In the genomic region with DNA sequence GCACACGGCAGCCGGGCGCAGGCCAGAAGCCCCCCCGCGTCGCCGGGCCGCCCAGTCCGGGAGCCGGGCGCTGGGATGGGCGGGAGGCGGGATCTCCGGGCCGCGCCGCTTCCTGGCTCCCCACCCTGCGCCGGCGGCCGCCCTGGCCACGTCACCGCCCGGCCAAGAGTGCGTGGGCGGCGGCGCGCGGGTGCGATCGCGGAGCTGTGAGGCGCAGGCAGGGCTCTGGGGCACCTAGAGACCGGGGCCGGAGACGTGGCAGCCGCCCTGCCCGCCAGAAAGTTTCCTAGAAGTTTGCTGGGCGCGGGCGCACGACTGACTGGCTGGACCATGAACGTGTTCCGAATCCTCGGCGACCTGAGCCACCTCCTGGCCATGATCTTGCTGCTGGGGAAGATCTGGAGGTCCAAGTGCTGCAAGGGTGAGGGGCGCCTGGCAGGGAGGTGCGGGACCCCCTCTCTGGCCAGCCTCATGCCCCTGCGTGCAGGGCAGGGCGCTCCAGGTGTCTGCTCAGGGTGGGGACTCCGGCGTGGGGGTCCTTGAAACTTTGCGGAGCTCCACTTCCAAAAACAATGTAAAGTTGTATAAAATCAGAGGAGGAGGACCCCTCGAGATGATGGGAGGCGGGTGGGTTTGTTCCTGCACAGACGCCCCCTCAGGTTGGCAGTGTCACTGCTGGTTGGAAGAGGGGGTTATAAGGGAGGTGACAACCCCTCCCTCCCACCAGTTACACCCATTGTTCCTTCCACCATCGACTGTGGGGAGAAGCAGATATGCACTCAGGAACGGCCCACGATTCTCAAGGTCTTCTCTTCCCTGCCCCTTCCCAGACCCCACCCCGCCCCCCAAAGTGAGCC, we compare ENCODE assay signal across 8 cellular contexts. TPM values are rescaled to one million over a fixed set of nuclear protein-coding genes. Genes with fewer than 3 reads are reported as not detected.
DNase-seq lines count a peak whose midpoint lies in the region; ATAC-seq and TF ChIP-seq lines count a peak whose summit lies in the region.

A gene (plus strand): TSS at position 193 of the 857 bp plus-strand sequence. CDS start 138 bp downstream, at position 331.

- TF ChIP-seq CTCF in CD8-positive, alpha-beta T cell (IDR thresholded peaks at IDR 0.05) = no peak
- TF ChIP-seq CTCF in endothelial cell (IDR thresholded peaks at IDR 0.05; ENCODE audit: unreplicated experiment) = peak; percentile 23
- TF ChIP-seq CTCF in mucosa of descending colon (IDR thresholded peaks at IDR 0.05) = no peak

- H3K4me1 ChIP-seq in CD8-positive, alpha-beta T cell (ENCODE audit: insufficient read depth, low read length) = peaks cover 5% of the 10 kb centered on the region
- H3K4me1 ChIP-seq in HUES48 (ENCODE audit: control insufficient read depth, insufficient read depth, low read length) (peaks cover 13% of the 10 kb centered on the region), mucosa of descending colon (ENCODE audit: low read depth) (peaks cover 3% of the 10 kb centered on the region)

- H3K27ac Mint-ChIP-seq in CD8-positive, alpha-beta T cell = no peak within 1 kb of the TSS
- no peak within 1 kb of the TSS for H3K27ac Mint-ChIP-seq in activated CD4-positive, alpha-beta memory T cell treated with anti-CD3 and anti-CD28 coated beads for 36 hours
- H3K27ac Mint-ChIP-seq in endothelial cell (ENCODE audit: unreplicated experiment) = no peak within 1 kb of the TSS
- H3K27ac Mint-ChIP-seq in stimulated activated memory B cell treated with anti-CD40 and anti-IgM and Interleukin-4, amounts not matched to agents 10 μg/mL and 1 μg/mL and 100 μg/mL, for 72 hours = peak within 1 kb of the TSS; percentile 80

- H3K9me3 Mint-ChIP-seq in CD8-positive, alpha-beta T cell = no peaks in the 10 kb centered on the region
- no peaks in the 10 kb centered on the region for H3K9me3 Mint-ChIP-seq in activated CD4-positive, alpha-beta memory T cell treated with anti-CD3 and anti-CD28 coated beads for 36 hours
- no peaks in the 10 kb centered on the region for H3K9me3 Mint-ChIP-seq in endothelial cell (ENCODE audit: unreplicated experiment)
- H3K9me3 Mint-ChIP-seq in stimulated activated memory B cell treated with anti-CD40 and anti-IgM and Interleukin-4, amounts not matched to agents 10 μg/mL and 1 μg/mL and 100 μg/mL, for 72 hours = no peaks in the 10 kb centered on the region

- no peaks in the 10 kb centered on the region for H3K9me3 ChIP-seq in CD8-positive, alpha-beta T cell (ENCODE audit: low read length)
- no peaks in the 10 kb centered on the region for H3K9me3 ChIP-seq in HUES48 (ENCODE audit: control insufficient read depth, insufficient read depth, low read length)
- no peaks in the 10 kb centered on the region for H3K9me3 ChIP-seq in mucosa of descending colon

- no peaks in the 10 kb centered on the region for H3K36me3 Mint-ChIP-seq in CD8-positive, alpha-beta T cell
- no peaks in the 10 kb centered on the region for H3K36me3 Mint-ChIP-seq in activated CD4-positive, alpha-beta memory T cell treated with anti-CD3 and anti-CD28 coated beads for 36 hours
- no peaks in the 10 kb centered on the region for H3K36me3 Mint-ChIP-seq in endothelial cell (ENCODE audit: low read depth, unreplicated experiment)
- no peaks in the 10 kb centered on the region for H3K36me3 Mint-ChIP-seq in stimulated activated memory B cell treated with anti-CD40 and anti-IgM and Interleukin-4, amounts not matched to agents 10 μg/mL and 1 μg/mL and 100 μg/mL, for 72 hours

- no peak within 1 kb of the TSS for H3K27ac ChIP-seq in CD8-positive, alpha-beta T cell (ENCODE audit: low read depth, low read length)
- no peak within 1 kb of the TSS for H3K27ac ChIP-seq in HUES48 (ENCODE audit: low read depth, low read length)

- peaks cover 3% of the 10 kb centered on the region for H3K27me3 ChIP-seq in CD8-positive, alpha-beta T cell (ENCODE audit: insufficient read depth, low read length)
- peaks cover 24% of the 10 kb centered on the region for H3K27me3 ChIP-seq in HUES48 (ENCODE audit: control insufficient read depth, insufficient read depth, low read length)

- peaks cover 26% of the 10 kb centered on the region for H3K27me3 Mint-ChIP-seq in CD8-positive, alpha-beta T cell (ENCODE audit: low read depth)
- H3K27me3 Mint-ChIP-seq in activated CD4-positive, alpha-beta memory T cell treated with anti-CD3 and anti-CD28 coated beads for 36 hours = peaks cover 24% of the 10 kb centered on the region
- peaks cover 11% of the 10 kb centered on the region for H3K27me3 Mint-ChIP-seq in endothelial cell (ENCODE audit: unreplicated experiment)
- peaks cover 64% of the 10 kb centered on the region for H3K27me3 Mint-ChIP-seq in stimulated activated memory B cell treated with anti-CD40 and anti-IgM and Interleukin-4, amounts not matched to agents 10 μg/mL and 1 μg/mL and 100 μg/mL, for 72 hours

- DNase-seq in CD8-positive, alpha-beta T cell = peak in 4 of 7 experiments; percentile 19 to 47 (median 26)
- DNase-seq in activated CD4-positive, alpha-beta memory T cell treated with anti-CD3 and anti-CD28 coated beads for 36 hours = peak; percentile 77
- peak; percentile 47 for DNase-seq in endothelial cell (ENCODE audit: low spot score)
- DNase-seq in mucosa of descending colon = peak; percentile 76 to 85 (median 77)

- H3K4me3 ChIP-seq in CD8-positive, alpha-beta T cell (ENCODE audit: low read depth, low read length) = peak within 1 kb of the TSS; percentile 57
- H3K4me3 ChIP-seq in HUES48 (ENCODE audit: low read depth, low read length) = peak within 1 kb of the TSS; percentile 72
- H3K4me3 ChIP-seq in mucosa of descending colon = no peak within 1 kb of the TSS

- POLR2A ChIA-PET in CD8-positive, alpha-beta T cell (lab: Charles Lee) = interaction anchor here (0.6 kb wide), 1 partner anchor 237 kb away, joined by 3 read pairs; no protein-coding TSS in a partner anchor
- POLR2A ChIA-PET in activated CD4-positive, alpha-beta memory T cell treated with anti-CD3 and anti-CD28 coated beads for 36 hours (lab: Charles Lee) = interaction anchor here (0.6 to 1.0 kb wide), 2 partner anchors 10 to 13 kb away, joined by 4 to 7 read pairs; no protein-coding TSS in a partner anchor

- ATAC-seq in CD8-positive, alpha-beta T cell = peak; percentile 63
- peak; percentile 94 for ATAC-seq in mucosa of descending colon
- peak; percentile 76 for ATAC-seq in stimulated activated memory B cell treated with anti-CD40 and anti-IgM and Interleukin-4, amounts not matched to agents 10 μg/mL and 1 μg/mL and 100 μg/mL, for 72 hours
- ATAC-seq in GM18861 (IDR thresholded peaks at IDR 0.05; ENCODE audit: unreplicated experiment) = no peak
- ATAC-seq in HG02981 (IDR thresholded peaks at IDR 0.05; ENCODE audit: unreplicated experiment) = no peak

- H3K9ac ChIP-seq in HUES48 (ENCODE audit: low read depth, low read length) = peak within 1 kb of the TSS; percentile 47; the same call in 1 of the 2 replicates

- H3K4me3 Mint-ChIP-seq in CD8-positive, alpha-beta T cell = peak within 1 kb of the TSS; percentile 73
- peak within 1 kb of the TSS; percentile 62 for H3K4me3 Mint-ChIP-seq in activated CD4-positive, alpha-beta memory T cell treated with anti-CD3 and anti-CD28 coated beads for 36 hours
- peak within 1 kb of the TSS; percentile 80 for H3K4me3 Mint-ChIP-seq in endothelial cell (ENCODE audit: unreplicated experiment)
- peak within 1 kb of the TSS; percentile 78 for H3K4me3 Mint-ChIP-seq in stimulated activated memory B cell treated with anti-CD40 and anti-IgM and Interleukin-4, amounts not matched to agents 10 μg/mL and 1 μg/mL and 100 μg/mL, for 72 hours

- no peaks in the 10 kb centered on the region for H3K36me3 ChIP-seq in CD8-positive, alpha-beta T cell (ENCODE audit: insufficient read depth, low read length)
- H3K36me3 ChIP-seq in HUES48 (ENCODE audit: control insufficient read depth, insufficient read depth, low read length) = no peaks in the 10 kb centered on the region
- no peaks in the 10 kb centered on the region for H3K36me3 ChIP-seq in mucosa of descending colon (ENCODE audit: low read depth)

- CTCF ChIA-PET in CD8-positive, alpha-beta T cell (lab: Charles Lee) = no interaction called here
- CTCF ChIA-PET in activated CD4-positive, alpha-beta memory T cell treated with anti-CD3 and anti-CD28 coated beads for 36 hours (lab: Charles Lee) = interaction anchor here (1.3 kb wide), 1 partner anchor 9 kb away, joined by 3 read pairs; no protein-coding TSS in a partner anchor

- H3K4me1 Mint-ChIP-seq in CD8-positive, alpha-beta T cell (ENCODE audit: low read depth) = peaks cover 12% of the 10 kb centered on the region
- peaks cover 8% of the 10 kb centered on the region for H3K4me1 Mint-ChIP-seq in activated CD4-positive, alpha-beta memory T cell treated with anti-CD3 and anti-CD28 coated beads for 36 hours (ENCODE audit: low read depth)
- H3K4me1 Mint-ChIP-seq in endothelial cell (ENCODE audit: unreplicated experiment) = peaks cover 15% of the 10 kb centered on the region
- peaks cover 24% of the 10 kb centered on the region for H3K4me1 Mint-ChIP-seq in stimulated activated memory B cell treated with anti-CD40 and anti-IgM and Interleukin-4, amounts not matched to agents 10 μg/mL and 1 μg/mL and 100 μg/mL, for 72 hours

- intact Hi-C loops in CD8-positive, alpha-beta T cell (cut with DNase I, micrococcal nuclease) = no loop called here
- intact Hi-C loops in activated CD4-positive, alpha-beta memory T cell treated with anti-CD3 and anti-CD28 coated beads for 36 hours (cut with micrococcal nuclease) = no loop called here
- intact Hi-C loops in mucosa of descending colon (cut with DNase I, micrococcal nuclease) = no loop called here

RNA-seq across cellular contexts. Expression of the gene that starts here (rescaled TPM):
- not detected for total RNA-seq in CD8-positive, alpha-beta T cell
- under 1 TPM; 0.94 to 0.97 TPM for total RNA-seq in activated CD4-positive, alpha-beta memory T cell treated with anti-CD3 and anti-CD28 coated beads for 36 hours
- 3.7 TPM for total RNA-seq in endothelial cell (ENCODE audit: unreplicated experiment)
- total RNA-seq in mucosa of descending colon = 10 to 100 TPM in 2 of 3 donors, 1 to 10 TPM in 1; 4.2 to 14.4 (median 11.3) TPM

Comparison
In these comparisons a context has a peak if more than half of its experiments do, and no peak if none do; other contexts are left out.
1. Peak in DNase-seq, ATAC-seq and H3K4me3 ChIP-seq in CD8-positive, alpha-beta T cell; RNA of the gene not detected or under 1 TPM.
2. Peak in DNase-seq in activated CD4-positive, alpha-beta memory T cell treated with anti-CD3 and anti-CD28 coated beads for 36 hours; RNA of the gene not detected or under 1 TPM.
3. ATAC-seq: peak in mucosa of descending colon (single experiment) and stimulated activated memory B cell treated with anti-CD40 and anti-IgM and Interleukin-4, amounts not matched to agents 10 μg/mL and 1 μg/mL and 100 μg/mL, for 72 hours (single experiment); none in GM18861 (single experiment) and HG02981 (single experiment).
4. DNase-seq: peak in every context shown above with its lines; median percentile 77 in activated CD4-positive, alpha-beta memory T cell treated with anti-CD3 and anti-CD28 coated beads for 36 hours; 77 in mucosa of descending colon; 47 in endothelial cell; 26 in CD8-positive, alpha-beta T cell.
5. Peak in every context shown above with its lines, with median percentiles within 50 percentile points of each other: H3K4me3 Mint-ChIP-seq.